Comparison of ENCODE assay signal across 15 cellular contexts in genomic region chr1:8831329-8831728, GRCh38. TPM values are rescaled to one million over a fixed set of nuclear protein-coding genes. Genes with fewer than 3 reads are reported as not detected.
A peak's percentile ranks its signal among the peaks of the same experiment; 100 is the strongest.
DNase-seq lines count a peak whose midpoint lies in the region; ATAC-seq, FAIRE-seq and TF ChIP-seq lines count a peak whose summit lies in the region.
"Had no signal": no experiment of that assay in that cellular context is flagged by ENCODE, and none has a peak within 500 bp of the region (broad histone marks: within the 10 kb centered on the region; RNA-seq: fewer than 3 reads in every experiment).

No MANE protein-coding gene starts in this region.

- H3K27ac Mint-ChIP-seq in activated T-helper 17 cell treated with anti-CD3 and anti-CD28 coated beads, Interleukin-2, amount 50 U/mL, for 72 hours, result no peak overlapping the region
- H3K27ac Mint-ChIP-seq: CD4-positive, CD25-positive, alpha-beta regulatory T cell had no signal

- FAIRE-seq in G401.6 (lab: Jason Lieb, UNC), result peak; percentile 33

- H3K9me3 Mint-ChIP-seq in activated T-helper 17 cell treated with anti-CD3 and anti-CD28 coated beads, Interleukin-2, amount 50 U/mL, for 72 hours, result no peaks in the 10 kb centered on the region
- H3K9me3 Mint-ChIP-seq: CD4-positive, CD25-positive, alpha-beta regulatory T cell; natural killer cell treated with Interleukin-12 subunit alpha and Interleukin-12 subunit beta and Interleukin-15 and Interleukin-18, amount 100 ng/mL, for 72 hours had no signal

- H3K36me3 Mint-ChIP-seq in activated T-helper 17 cell treated with anti-CD3 and anti-CD28 coated beads, Interleukin-2, amount 50 U/mL, for 72 hours (ENCODE audit: low read depth), result no peaks in the 10 kb centered on the region
- H3K36me3 Mint-ChIP-seq: CD4-positive, CD25-positive, alpha-beta regulatory T cell; natural killer cell treated with Interleukin-12 subunit alpha and Interleukin-12 subunit beta and Interleukin-15 and Interleukin-18, amount 100 ng/mL, for 72 hours had no signal

- H3K27me3 Mint-ChIP-seq in activated T-helper 17 cell treated with anti-CD3 and anti-CD28 coated beads, Interleukin-2, amount 50 U/mL, for 72 hours, result no peaks in the 10 kb centered on the region

- H3K4me1 Mint-ChIP-seq in activated T-helper 17 cell treated with anti-CD3 and anti-CD28 coated beads, Interleukin-2, amount 50 U/mL, for 72 hours, result peaks cover 9% of the 10 kb centered on the region

- no peak overlapping the region for H3K4me3 Mint-ChIP-seq in activated T-helper 17 cell treated with anti-CD3 and anti-CD28 coated beads, Interleukin-2, amount 50 U/mL, for 72 hours
- H3K4me3 Mint-ChIP-seq: natural killer cell treated with Interleukin-12 subunit alpha and Interleukin-12 subunit beta and Interleukin-15 and Interleukin-18, amount 100 ng/mL, for 72 hours had no signal

- TF ChIP-seq CTCF in 22Rv1 (IDR thresholded peaks at IDR 0.05) (0 out of 2 replicates have a peak, but pooled peaks have one; percentile 6), WI38 (IDR thresholded peaks at IDR 0.05; ENCODE audit: low read depth, low read length) (0 out of 2 replicates have a peak, but pooled peaks have one; percentile 16), fibroblast of villous mesenchyme (IDR thresholded peaks at IDR 0.05; ENCODE audit: insufficient read depth, low read depth, low read length) (peak; percentile 49)

- H3K27ac ChIP-seq in 22Rv1, result no peak overlapping the region
- H3K27ac ChIP-seq: gastroesophageal sphincter had no signal

- H3K4me3 ChIP-seq in WI38 (ENCODE audit: low read depth, low read length) (no peak overlapping the region), fibroblast of villous mesenchyme (ENCODE audit: low read depth, low read length) (no peak overlapping the region)
- H3K4me3 ChIP-seq: gastroesophageal sphincter had no signal

- no peak for ATAC-seq in GM18868 (IDR thresholded peaks at IDR 0.05; ENCODE audit: unreplicated experiment)
- ATAC-seq in activated T-helper 17 cell treated with anti-CD3 and anti-CD28 coated beads, Interleukin-2, amount 50 U/mL, for 72 hours (replicated peaks), result no peak
- ATAC-seq in HG03097 (IDR thresholded peaks at IDR 0.05; ENCODE audit: low FRiP score, unreplicated experiment), result no peak
- ATAC-seq: gastroesophageal sphincter; natural killer cell treated with Interleukin-12 subunit alpha and Interleukin-12 subunit beta and Interleukin-15 and Interleukin-18, amount 100 ng/mL, for 72 hours had no signal

- DNase-seq in fibroblast of villous mesenchyme (ENCODE audit: low read depth), result peak; percentile 21
- no peak for DNase-seq in activated CD4-positive, alpha-beta T cell treated with anti-CD3 and anti-CD28 coated beads for 1 hour
- DNase-seq: CD4-positive, CD25-positive, alpha-beta regulatory T cell; cerebellar nuclear complex; kidney glomerular epithelial cell; NCI-H187; T-helper 1 cell had no signal

RNA-seq across cellular contexts. Expression of gene RERE, which starts 13.9 kb away (rescaled TPM):
- total RNA-seq in fibroblast of villous mesenchyme, result 51.4 and 56.0 TPM in 2 replicates
- 10 to 100 TPM; 48.0 to 50.5 TPM for total RNA-seq in activated T-helper 17 cell treated with anti-CD3 and anti-CD28 coated beads, Interleukin-2, amount 50 U/mL, for 72 hours

RNA-seq across cellular contexts. Expression of gene ENO1, which starts 47.2 kb away (rescaled TPM):
- total RNA-seq in fibroblast of villous mesenchyme, result 1,401 and 1,535 TPM in 2 replicates
- 1,000 to 10,000 TPM; 3,460 to 3,623 TPM for total RNA-seq in activated T-helper 17 cell treated with anti-CD3 and anti-CD28 coated beads, Interleukin-2, amount 50 U/mL, for 72 hours
